11 cellular contexts compared by ENCODE assay signal in genomic region chr12:49451468-49452259, GRCh38.
DNase-seq lines count a peak whose midpoint lies in the region; ATAC-seq, FAIRE-seq and TF ChIP-seq lines count a peak whose summit lies in the region.
"Had no signal": no experiment of that assay in that cellular context is flagged by ENCODE, and none has a peak within 500 bp of the region (broad histone marks: within the 10 kb centered on the region; RNA-seq: fewer than 3 reads in every experiment).

No MANE protein-coding gene starts in this region.

- H3K27me3 Mint-ChIP-seq in activated CD8-positive, alpha-beta T cell treated with anti-CD3 and anti-CD28 coated beads for 36 hours: no peaks in the 10 kb centered on the region
- H3K27me3 Mint-ChIP-seq in activated CD8-positive, alpha-beta T cell treated with anti-CD3 and anti-CD28 coated beads, Interleukin-2, amount 10 ng/mL, durations not matched to agents 7 days and 5 days (ENCODE audit: low read depth): no peaks in the 10 kb centered on the region
- no peaks in the 10 kb centered on the region for H3K27me3 Mint-ChIP-seq in central memory CD8-positive, alpha-beta T cell

- CTCF ChIA-PET in activated CD8-positive, alpha-beta T cell treated with anti-CD3 and anti-CD28 coated beads for 36 hours (lab: Charles Lee): interaction anchor here (1.0 to 1.4 kb wide), 2 partner anchors 59 to 93 kb away, joined by 4 to 5 read pairs; no protein-coding TSS in a partner anchor
- CTCF ChIA-PET in activated CD8-positive, alpha-beta T cell treated with anti-CD3 and anti-CD28 coated beads, Interleukin-2, amount 10 ng/mL, durations not matched to agents 7 days and 5 days (lab: Charles Lee): interaction anchor here (1.1 to 1.3 kb wide), 4 partner anchors 9 to 93 kb away, joined by 3 to 4 read pairs (median 4); partner anchors contain the start of gene SPATS2

- H3K36me3 Mint-ChIP-seq in activated CD8-positive, alpha-beta T cell treated with anti-CD3 and anti-CD28 coated beads for 36 hours (ENCODE audit: low read depth): peaks cover 1% of the 10 kb centered on the region
- peaks cover 2% of the 10 kb centered on the region for H3K36me3 Mint-ChIP-seq in activated CD8-positive, alpha-beta T cell treated with anti-CD3 and anti-CD28 coated beads, Interleukin-2, amount 10 ng/mL, durations not matched to agents 7 days and 5 days (ENCODE audit: low read depth)
- no peaks in the 10 kb centered on the region for H3K36me3 Mint-ChIP-seq in central memory CD8-positive, alpha-beta T cell (ENCODE audit: insufficient read depth)

- peak overlapping the region; percentile 40 for H3K27ac Mint-ChIP-seq in activated CD8-positive, alpha-beta T cell treated with anti-CD3 and anti-CD28 coated beads for 36 hours
- no peak overlapping the region for H3K27ac Mint-ChIP-seq in activated CD8-positive, alpha-beta T cell treated with anti-CD3 and anti-CD28 coated beads, Interleukin-2, amount 10 ng/mL, durations not matched to agents 7 days and 5 days
- peak overlapping the region; percentile 22 for H3K27ac Mint-ChIP-seq in central memory CD8-positive, alpha-beta T cell (ENCODE audit: low read depth)

- no peak overlapping the region for H3K4me3 Mint-ChIP-seq in activated CD8-positive, alpha-beta T cell treated with anti-CD3 and anti-CD28 coated beads for 36 hours
- no peak overlapping the region for H3K4me3 Mint-ChIP-seq in activated CD8-positive, alpha-beta T cell treated with anti-CD3 and anti-CD28 coated beads, Interleukin-2, amount 10 ng/mL, durations not matched to agents 7 days and 5 days
- no peak overlapping the region for H3K4me3 Mint-ChIP-seq in central memory CD8-positive, alpha-beta T cell

- DNase-seq in activated CD8-positive, alpha-beta T cell treated with anti-CD3 and anti-CD28 coated beads for 36 hours: no peak
- no peak for DNase-seq in activated CD8-positive, alpha-beta T cell treated with anti-CD3 and anti-CD28 coated beads, Interleukin-2, amount 10 ng/mL, durations not matched to agents 7 days and 5 days
- no peak for DNase-seq in central memory CD8-positive, alpha-beta T cell (ENCODE audit: low spot score in 2 of 2)
- DNase-seq in stimulated activated CD4-positive, alpha-beta T cell treated with anti-CD3 and anti-CD28 coated beads, Interleukin-4, amount 100 ng/mL, for 4 hours: no peak
- no peak for DNase-seq in H54 (ENCODE audit: insufficient read length, low spot score)
- DNase-seq in Kasumi-1 (lab: John Stamatoyannopoulos, UW): no peak
- DNase-seq: DMS 273 treated with DMSO at 0.1 percent for 48 hours, NCI-H1417 had no signal

- peaks cover 10% of the 10 kb centered on the region for H3K4me1 Mint-ChIP-seq in activated CD8-positive, alpha-beta T cell treated with anti-CD3 and anti-CD28 coated beads for 36 hours (ENCODE audit: low read depth)
- H3K4me1 Mint-ChIP-seq in activated CD8-positive, alpha-beta T cell treated with anti-CD3 and anti-CD28 coated beads, Interleukin-2, amount 10 ng/mL, durations not matched to agents 7 days and 5 days (ENCODE audit: low read depth): peaks cover 10% of the 10 kb centered on the region
- no peaks in the 10 kb centered on the region for H3K4me1 Mint-ChIP-seq in central memory CD8-positive, alpha-beta T cell

- POLR2A ChIA-PET in activated CD8-positive, alpha-beta T cell treated with anti-CD3 and anti-CD28 coated beads for 36 hours (lab: Charles Lee): interaction anchor here (0.7 to 1.2 kb wide), 3 partner anchors 23 to 206 kb away, joined by 3 read pairs; no protein-coding TSS in a partner anchor
- POLR2A ChIA-PET in activated CD8-positive, alpha-beta T cell treated with anti-CD3 and anti-CD28 coated beads, Interleukin-2, amount 10 ng/mL, durations not matched to agents 7 days and 5 days (lab: Charles Lee): interaction anchor here (1.2 to 1.4 kb wide), 2 partner anchors 17 to 85 kb away, joined by 4 to 8 read pairs; partner anchors contain the start of gene SPATS2

- intact Hi-C loops in activated CD8-positive, alpha-beta T cell treated with anti-CD3 and anti-CD28 coated beads for 36 hours (cut with micrococcal nuclease): no loop called here

- H3K9me3 Mint-ChIP-seq in activated CD8-positive, alpha-beta T cell treated with anti-CD3 and anti-CD28 coated beads for 36 hours: peaks cover 1% of the 10 kb centered on the region
- peaks cover 5% of the 10 kb centered on the region for H3K9me3 Mint-ChIP-seq in activated CD8-positive, alpha-beta T cell treated with anti-CD3 and anti-CD28 coated beads, Interleukin-2, amount 10 ng/mL, durations not matched to agents 7 days and 5 days (ENCODE audit: insufficient read depth)
- H3K9me3 Mint-ChIP-seq in central memory CD8-positive, alpha-beta T cell: no peaks in the 10 kb centered on the region

- ATAC-seq in activated CD8-positive, alpha-beta T cell treated with anti-CD3 and anti-CD28 coated beads for 36 hours: peak; percentile 79
- ATAC-seq in activated CD8-positive, alpha-beta T cell treated with anti-CD3 and anti-CD28 coated beads, Interleukin-2, amount 10 ng/mL, durations not matched to agents 7 days and 5 days: no peak
- ATAC-seq in GM21381 (IDR thresholded peaks at IDR 0.05; ENCODE audit: unreplicated experiment): peak; percentile 75
- ATAC-seq in HG03108 (IDR thresholded peaks at IDR 0.05; ENCODE audit: unreplicated experiment): peak; percentile 91
- no peak for ATAC-seq in central memory CD8-positive, alpha-beta T cell (replicated peaks; ENCODE audit: extremely low read depth, poor library complexity, severe bottlenecking)

- no peak for TF ChIP-seq CTCF in activated CD8-positive, alpha-beta T cell treated with anti-CD3 and anti-CD28 coated beads for 36 hours (IDR thresholded peaks at IDR 0.05)

- TF ChIP-seq POLR2A in H54 (IDR thresholded peaks at IDR 0.05; ENCODE audit: low read depth, low read length): no peak

- FAIRE-seq in H54 (lab: Jason Lieb, UNC): no peak
- FAIRE-seq: keratinocyte had no signal

Comparison
In these comparisons a context has a peak if more than half of its experiments do, and no peak if none do; other contexts are left out.
1. ATAC-seq: peak in activated CD8-positive, alpha-beta T cell treated with anti-CD3 and anti-CD28 coated beads for 36 hours (single experiment), GM21381 (single experiment) and HG03108 (single experiment); none in activated CD8-positive, alpha-beta T cell treated with anti-CD3 and anti-CD28 coated beads, Interleukin-2, amount 10 ng/mL, durations not matched to agents 7 days and 5 days (single experiment) and central memory CD8-positive, alpha-beta T cell (single experiment).